Comparison of ENCODE assay signal across 1 cellular context in the genomic region with DNA sequence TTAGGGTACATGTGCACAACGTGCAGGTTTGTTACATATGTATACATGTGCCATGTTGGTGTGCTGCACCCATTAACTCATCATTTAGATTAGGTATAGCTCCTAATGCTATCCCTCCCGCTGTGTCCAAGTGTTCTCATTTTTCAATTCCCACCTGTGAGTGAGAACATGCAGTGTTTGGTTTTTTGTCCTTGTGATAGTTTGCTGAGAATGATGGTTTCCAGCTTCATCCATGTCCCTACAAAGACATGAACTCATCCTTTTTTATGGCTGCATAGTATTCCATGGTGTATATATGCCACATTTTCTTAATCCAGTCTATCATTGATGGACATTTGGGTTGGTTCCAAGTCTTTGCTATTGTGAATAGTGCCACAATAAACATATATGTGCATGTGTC.
TF ChIP-seq lines count a peak whose summit lies in the region.

No MANE protein-coding gene starts in this region.

TF ChIP-seq in HEK293, 187 proteins besides CTCF, POLR2A, EP300 and RAD21 (continued from another document):
- TF ChIP-seq, protein P1, sequence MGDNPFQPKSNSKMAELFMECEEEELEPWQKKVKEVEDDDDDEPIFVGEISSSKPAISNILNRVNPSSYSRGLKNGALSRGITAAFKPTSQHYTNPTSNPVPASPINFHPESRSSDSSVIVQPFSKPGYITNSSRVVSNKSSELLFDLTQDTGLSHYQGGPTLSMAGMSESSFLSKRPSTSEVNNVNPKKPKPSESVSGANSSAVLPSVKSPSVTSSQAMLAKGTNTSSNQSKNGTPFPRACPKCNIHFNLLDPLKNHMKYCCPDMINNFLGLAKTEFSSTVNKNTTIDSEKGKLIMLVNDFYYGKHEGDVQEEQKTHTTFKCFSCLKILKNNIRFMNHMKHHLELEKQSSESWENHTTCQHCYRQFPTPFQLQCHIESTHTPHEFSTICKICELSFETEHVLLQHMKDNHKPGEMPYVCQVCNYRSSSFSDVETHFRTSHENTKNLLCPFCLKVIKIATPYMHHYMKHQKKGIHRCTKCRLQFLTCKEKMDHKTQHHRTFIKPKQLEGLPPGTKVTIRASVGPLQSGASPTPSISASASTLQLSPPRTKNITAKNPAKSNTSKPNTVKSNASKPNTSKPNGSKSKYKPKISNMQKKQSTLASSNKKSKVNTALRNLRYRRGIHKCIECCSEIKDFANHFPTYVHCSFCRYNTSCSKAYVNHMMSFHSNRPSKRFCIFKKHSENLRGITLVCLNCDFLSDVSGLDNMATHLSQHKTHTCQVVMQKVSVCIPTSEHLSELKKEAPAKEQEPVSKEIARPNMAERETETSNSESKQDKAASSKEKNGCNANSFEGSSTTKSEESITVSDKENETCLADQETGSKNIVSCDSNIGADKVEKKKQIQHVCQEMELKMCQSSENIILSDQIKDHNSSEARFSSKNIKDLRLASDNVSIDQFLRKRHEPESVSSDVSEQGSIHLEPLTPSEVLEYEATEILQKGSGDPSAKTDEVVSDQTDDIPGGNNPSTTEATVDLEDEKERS (tag by site-specific recombination; IDR thresholded peaks at IDR 0.05) = 0 out of 2 replicates have a peak, but pooled peaks have one; percentile 10
